Comparison of ENCODE assay signal across 13 cellular contexts in the genomic region with DNA sequence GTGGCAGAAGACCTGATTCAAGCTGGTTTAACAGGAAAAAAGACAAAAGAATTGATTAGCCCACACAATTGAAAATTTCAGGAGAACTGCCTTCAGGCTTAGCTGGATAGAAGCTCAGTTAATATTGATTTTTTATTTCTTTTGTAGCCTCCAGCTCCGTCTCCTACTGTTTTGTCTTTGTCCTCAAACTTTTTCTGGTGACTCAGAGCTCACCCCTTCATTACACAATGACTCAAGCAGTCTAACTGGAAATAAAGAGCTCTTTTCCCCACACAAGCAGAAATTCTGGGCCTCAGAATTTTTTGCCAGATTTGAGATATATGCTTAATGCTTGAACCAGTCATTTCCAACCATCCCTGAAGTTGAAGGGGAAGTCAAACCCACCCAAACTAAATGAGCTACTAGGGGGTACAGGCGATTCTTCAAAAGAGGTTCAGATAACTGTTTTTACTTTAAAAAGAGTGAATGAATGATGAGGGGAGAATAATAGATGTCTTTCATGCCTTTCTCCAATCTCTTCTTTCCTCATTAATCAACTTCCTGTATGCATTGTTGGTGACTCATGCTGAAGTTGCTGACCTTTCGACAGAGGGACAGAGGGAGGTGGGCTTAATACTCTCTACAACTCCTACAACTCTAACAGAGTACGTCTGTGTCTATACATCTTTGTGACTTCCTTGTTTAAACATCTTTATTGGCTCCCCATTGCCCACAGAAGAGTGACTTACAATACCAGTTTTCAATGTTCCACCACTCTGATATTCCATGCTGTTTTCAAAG. TPM values are rescaled to one million over a fixed set of nuclear protein-coding genes. Genes with fewer than 3 reads are reported as not detected.
A peak's percentile ranks its signal among the peaks of the same experiment; 100 is the strongest.
DNase-seq lines count a peak whose midpoint lies in the region; ATAC-seq and TF ChIP-seq lines count a peak whose summit lies in the region.
"Had no signal": no experiment of that assay in that cellular context is flagged by ENCODE, and none has a peak within 500 bp of the region (broad histone marks: within the 10 kb centered on the region; RNA-seq: fewer than 3 reads in every experiment).

No MANE protein-coding gene starts in this region.

- H3K4me3 ChIP-seq in HUES64 (ENCODE audit: low read length) (no peak overlapping the region), mammary epithelial cell (replicated peaks in 1 of 3; ENCODE audit: insufficient read depth in 1 of 3, low read depth in 2 of 3, low read length in 3 of 3) (no peak overlapping the region)

- intact Hi-C loops in mammary epithelial cell (cut with micrococcal nuclease), result no loop called here
- intact Hi-C loops in activated T-helper 1 cell treated with anti-CD3 and anti-CD28 coated beads, Interleukin-12 subunit alpha, Interleukin-12 subunit beta, Interleukin-2, Interleukin-4 antibody, amounts not matched to agents 30 ng/mL and 10 ng/mL and 1 ng/mL, durations not matched to agents 14 hours and 24 hours and 36 hours (cut with micrococcal nuclease), result no loop called here

- H3K27ac ChIP-seq in HUES64 (ENCODE audit: low read depth, low read length) (peak overlapping the region; percentile 75), mammary epithelial cell (ENCODE audit: insufficient read depth, low read depth, low read length) (peak overlapping the region; percentile 56)
- H3K27ac ChIP-seq: C4-2B had no signal

- H3K27me3 ChIP-seq in HUES64 (ENCODE audit: insufficient read depth, low read length), result no peaks in the 10 kb centered on the region
- no peaks in the 10 kb centered on the region for H3K27me3 ChIP-seq in mammary epithelial cell (ENCODE audit: insufficient read depth, low read length)

- peaks cover 26% of the 10 kb centered on the region for H3K27me3 Mint-ChIP-seq in activated T-helper 1 cell treated with anti-CD3 and anti-CD28 coated beads, Interleukin-12 subunit alpha, Interleukin-12 subunit beta, Interleukin-2, Interleukin-4 antibody, amounts not matched to agents 30 ng/mL and 10 ng/mL and 1 ng/mL, durations not matched to agents 14 hours and 24 hours and 36 hours (ENCODE audit: insufficient read depth)

- BruUV-seq in mammary epithelial cell (replicated peaks; lab: Mats Ljungman, UMichigan), result no TSS peak

- H3K9ac ChIP-seq in HUES64 (ENCODE audit: low read depth, low read length) (no peak overlapping the region; the same call in 1 of the 2 replicates), mammary epithelial cell (ENCODE audit: insufficient read depth, low read length) (no peak overlapping the region)

- H3K9me3 ChIP-seq in HUES64 (ENCODE audit: insufficient read depth, low read depth, low read length), result peaks cover 20% of the 10 kb centered on the region
- peaks cover 12% of the 10 kb centered on the region for H3K9me3 ChIP-seq in mammary epithelial cell (replicated peaks; ENCODE audit: insufficient read depth, low read length)

- ATAC-seq in GM18520 (IDR thresholded peaks at IDR 0.05; ENCODE audit: unreplicated experiment), result no peak
- ATAC-seq: naive thymus-derived CD8-positive, alpha-beta T cell had no signal

- no peaks in the 10 kb centered on the region for H3K79me2 ChIP-seq in mammary epithelial cell (ENCODE audit: insufficient read depth, low read length)

- H3K9me3 Mint-ChIP-seq in activated T-helper 1 cell treated with anti-CD3 and anti-CD28 coated beads, Interleukin-12 subunit alpha, Interleukin-12 subunit beta, Interleukin-2, Interleukin-4 antibody, amounts not matched to agents 30 ng/mL and 10 ng/mL and 1 ng/mL, durations not matched to agents 14 hours and 24 hours and 36 hours, result peaks cover 26% of the 10 kb centered on the region

- CTCF ChIA-PET in mammary epithelial cell (lab: Charles Lee; ENCODE audit: low non-redundant PET), result no interaction called here

- H3K4me1 ChIP-seq in HUES64 (ENCODE audit: insufficient read depth, low read length) (peaks cover 14% of the 10 kb centered on the region; the same call in 1 of the 2 replicates), mammary epithelial cell (ENCODE audit: insufficient read depth, low read length) (peaks cover 19% of the 10 kb centered on the region)

- WGBS in HUES64, result 71% methylated on average over 4 of the region's 4 CpGs
- WGBS in mammary epithelial cell (ENCODE audit: low coverage, missing lambda C conversion rate), result 36% methylated on average over 4 of the region's 4 CpGs

- no peaks in the 10 kb centered on the region for H3K36me3 Mint-ChIP-seq in activated T-helper 1 cell treated with anti-CD3 and anti-CD28 coated beads, Interleukin-12 subunit alpha, Interleukin-12 subunit beta, Interleukin-2, Interleukin-4 antibody, amounts not matched to agents 30 ng/mL and 10 ng/mL and 1 ng/mL, durations not matched to agents 14 hours and 24 hours and 36 hours (ENCODE audit: low read depth)

- H4K20me1 ChIP-seq in mammary epithelial cell (ENCODE audit: insufficient read depth, low read length), result no peaks in the 10 kb centered on the region

- no peaks in the 10 kb centered on the region for H3K36me3 ChIP-seq in HUES64 (ENCODE audit: insufficient read depth, low read length)
- H3K36me3 ChIP-seq in mammary epithelial cell (ENCODE audit: insufficient read depth, low read length), result no peaks in the 10 kb centered on the region

- DNase-seq in AG08396 (ENCODE audit: low spot score) (peak; percentile 76), mammary epithelial cell (peak; percentile 74), kidney tubule cell (ENCODE audit: low spot score) (peak; percentile 79), NCI-H526 (lab: John Stamatoyannopoulos, UW) (no peak), DMS153 (lab: John Stamatoyannopoulos, UW) (no peak)
- DNase-seq in activated T-helper 1 cell treated with anti-CD3 and anti-CD28 coated beads, Interleukin-12 subunit alpha, Interleukin-12 subunit beta, Interleukin-2, Interleukin-4 antibody, amounts not matched to agents 30 ng/mL and 10 ng/mL and 1 ng/mL, durations not matched to agents 14 hours and 24 hours and 36 hours (ENCODE audit: low spot score), result no peak
- DNase-seq: GOT3; Karpas-422; naive thymus-derived CD8-positive, alpha-beta T cell; stimulated activated CD8-positive, alpha-beta memory T cell treated with anti-CD3 and anti-CD28 coated beads, Interleukin-4, amount 100 ng/mL, for 48 hours had no signal

- no peak overlapping the region for H3K27ac Mint-ChIP-seq in activated T-helper 1 cell treated with anti-CD3 and anti-CD28 coated beads, Interleukin-12 subunit alpha, Interleukin-12 subunit beta, Interleukin-2, Interleukin-4 antibody, amounts not matched to agents 30 ng/mL and 10 ng/mL and 1 ng/mL, durations not matched to agents 14 hours and 24 hours and 36 hours
- H3K27ac Mint-ChIP-seq: naive thymus-derived CD8-positive, alpha-beta T cell had no signal

- no peak for TF ChIP-seq CTCF in mammary epithelial cell (conservative IDR thresholded peaks at IDR 0.05 in 1 of 2, IDR thresholded peaks at IDR 0.05 in 1 of 2; ENCODE audit: extremely low read depth in 1 of 2, insufficient read depth in 1 of 2, low read depth in 1 of 2, low read length in 2 of 2)

- H3K4me3 Mint-ChIP-seq in activated T-helper 1 cell treated with anti-CD3 and anti-CD28 coated beads, Interleukin-12 subunit alpha, Interleukin-12 subunit beta, Interleukin-2, Interleukin-4 antibody, amounts not matched to agents 30 ng/mL and 10 ng/mL and 1 ng/mL, durations not matched to agents 14 hours and 24 hours and 36 hours, result no peak overlapping the region
- H3K4me3 Mint-ChIP-seq: naive thymus-derived CD8-positive, alpha-beta T cell had no signal

- H2AFZ ChIP-seq in mammary epithelial cell (ENCODE audit: low read depth, low read length), result peak overlapping the region; percentile 58

- dilution Hi-C loops in mammary epithelial cell (cut with HindIII; ENCODE audit: low sequenced_read_pairs), result loop anchor here (5.0 kb wide), 1 partner anchor 51 kb away; no protein-coding TSS in a partner anchor

- in situ Hi-C loops in mammary epithelial cell (cut with MboI; ENCODE audit: low sequenced_read_pairs in 2 of 2), result no loop called here

- H3K4me1 Mint-ChIP-seq in activated T-helper 1 cell treated with anti-CD3 and anti-CD28 coated beads, Interleukin-12 subunit alpha, Interleukin-12 subunit beta, Interleukin-2, Interleukin-4 antibody, amounts not matched to agents 30 ng/mL and 10 ng/mL and 1 ng/mL, durations not matched to agents 14 hours and 24 hours and 36 hours (ENCODE audit: low read depth), result no peaks in the 10 kb centered on the region
- H3K4me1 Mint-ChIP-seq: naive thymus-derived CD8-positive, alpha-beta T cell had no signal

- peak overlapping the region; percentile 66 for H3K4me2 ChIP-seq in mammary epithelial cell (ENCODE audit: insufficient read depth, low read depth, low read length)

RNA-seq across cellular contexts. Expression of a gene that starts 6.2 kb away (rescaled TPM):
- polyA plus RNA-seq in HUES64 (2013, experiment 1 of 2), result 15.4 TPM
- polyA plus RNA-seq in HUES64 (2013, experiment 2 of 2), result 19.7 TPM
- total RNA-seq in mammary epithelial cell, result 10 to 100 TPM in 1 of 2 donors, 1 to 10 TPM in 1; 7.2 to 10.4 TPM
- polyA plus RNA-seq in mammary epithelial cell, result 4.6 TPM
- polyA minus RNA-seq in mammary epithelial cell, result 13.1 TPM
- 14.1 and 14.7 TPM in 2 replicates for total RNA-seq in activated T-helper 1 cell treated with anti-CD3 and anti-CD28 coated beads, Interleukin-12 subunit alpha, Interleukin-12 subunit beta, Interleukin-2, Interleukin-4 antibody, amounts not matched to agents 30 ng/mL and 10 ng/mL and 1 ng/mL, durations not matched to agents 14 hours and 24 hours and 36 hours

Comparison
In these comparisons a context has a peak if more than half of its experiments do, and no peak if none do; other contexts are left out.
1. DNase-seq: peak in AG08396 (single experiment), mammary epithelial cell (single experiment) and kidney tubule cell (single experiment); none in NCI-H526 (0 of 2), DMS153 (single experiment) and activated T-helper 1 cell treated with anti-CD3 and anti-CD28 coated beads, Interleukin-12 subunit alpha, Interleukin-12 subunit beta, Interleukin-2, Interleukin-4 antibody, amounts not matched to agents 30 ng/mL and 10 ng/mL and 1 ng/mL, durations not matched to agents 14 hours and 24 hours and 36 hours (single experiment).